In genomic region chr19:46299004-46299509, GRCh38 we compare ENCODE assay signal across 8 cellular contexts. TPM values are rescaled to one million over a fixed set of nuclear protein-coding genes. Genes with fewer than 3 reads are reported as not detected.
A peak's percentile ranks its signal among the peaks of the same experiment; 100 is the strongest.
DNase-seq lines count a peak whose midpoint lies in the region; ATAC-seq and TF ChIP-seq lines count a peak whose summit lies in the region.

No MANE protein-coding gene starts in this region.

- TF ChIP-seq CTCF in Calu3 (IDR thresholded peaks at IDR 0.05; ENCODE audit: unreplicated experiment) (no peak), adrenal gland (IDR thresholded peaks at IDR 0.05) (no peak), heart right ventricle (IDR thresholded peaks at IDR 0.05) (no peak), natural killer cell (IDR thresholded peaks at IDR 0.05) (no peak), nephron progenitor cell (IDR thresholded peaks at IDR 0.05) (no peak)

- peak; percentile 72 to 89 (median 80) for ATAC-seq in heart right ventricle
- no peak for ATAC-seq in natural killer cell

- H3K4me1 Mint-ChIP-seq in Calu3 (ENCODE audit: low read depth, unreplicated experiment) (peaks cover 30% of the 10 kb centered on the region), natural killer cell (peaks cover 0 to 6% of the 10 kb centered on the region in 2 donors), nephron progenitor cell (peaks cover 47% of the 10 kb centered on the region)
- H3K4me1 Mint-ChIP-seq in activated T-helper 2 cell treated with anti-CD3 and anti-CD28 coated beads, Interferon-gamma antibody, Interleukin-2, Interleukin-4, amounts not matched to agents 10 μg/mL and 5 μg/mL and 100 μg/mL, durations not matched to agents 14 hours and 24 hours and 36 hours (ENCODE audit: low read depth) = no peaks in the 10 kb centered on the region

- H3K27ac Mint-ChIP-seq in Calu3 (ENCODE audit: unreplicated experiment) (peak overlapping the region; percentile 90), natural killer cell (no peak overlapping the region), nephron progenitor cell (no peak overlapping the region)
- no peak overlapping the region for H3K27ac Mint-ChIP-seq in activated T-helper 2 cell treated with anti-CD3 and anti-CD28 coated beads, Interferon-gamma antibody, Interleukin-2, Interleukin-4, amounts not matched to agents 10 μg/mL and 5 μg/mL and 100 μg/mL, durations not matched to agents 14 hours and 24 hours and 36 hours

- H3K9me3 ChIP-seq in adrenal gland (replicated peaks in 1 of 3) = no peaks in the 10 kb centered on the region
- no peaks in the 10 kb centered on the region for H3K9me3 ChIP-seq in heart right ventricle

- no TSS peak for BruUV-seq in Calu3 (replicated peaks; lab: Mats Ljungman, UMichigan)

- no peak for TF ChIP-seq POLR2A in adrenal gland (IDR thresholded peaks at IDR 0.05)

- H3K4me3 Mint-ChIP-seq in Calu3 (ENCODE audit: low read depth, unreplicated experiment) (peak overlapping the region; percentile 61), natural killer cell (no peak overlapping the region), nephron progenitor cell (no peak overlapping the region)
- no peak overlapping the region for H3K4me3 Mint-ChIP-seq in activated T-helper 2 cell treated with anti-CD3 and anti-CD28 coated beads, Interferon-gamma antibody, Interleukin-2, Interleukin-4, amounts not matched to agents 10 μg/mL and 5 μg/mL and 100 μg/mL, durations not matched to agents 14 hours and 24 hours and 36 hours (ENCODE audit: low read depth)

- WGBS in adrenal gland, 4 donors = 0 to 6% (median 3%) methylated on average over 4 to 11 of the region's 11 CpGs
- 6 to 8% methylated on average over 11 of the region's 11 CpGs for WGBS in heart right ventricle, 2 donors

- H3K36me3 Mint-ChIP-seq in Calu3 (ENCODE audit: insufficient read depth, unreplicated experiment) (peaks cover 13% of the 10 kb centered on the region), natural killer cell (no peaks in the 10 kb centered on the region), nephron progenitor cell (ENCODE audit: low read depth) (peaks cover under 1% of the 10 kb centered on the region)
- no peaks in the 10 kb centered on the region for H3K36me3 Mint-ChIP-seq in activated T-helper 2 cell treated with anti-CD3 and anti-CD28 coated beads, Interferon-gamma antibody, Interleukin-2, Interleukin-4, amounts not matched to agents 10 μg/mL and 5 μg/mL and 100 μg/mL, durations not matched to agents 14 hours and 24 hours and 36 hours (ENCODE audit: low read depth)

- CTCF ChIA-PET in Calu3 (lab: Charles Lee) = interaction anchor here (0.6 to 1.8 kb wide), 6 partner anchors 9 to 177 kb away, joined by 3 to 19 read pairs (median 4); no protein-coding TSS in a partner anchor

- H3K4me3 ChIP-seq in adrenal gland (peak overlapping the region in 2 of 4 donors; percentile 26 to 57), heart right ventricle (peak overlapping the region; percentile 45 to 72 (median 60))

- H3K27me3 ChIP-seq in adrenal gland (no peaks in the 10 kb centered on the region), heart right ventricle (peaks cover 0 to 18% (median 0%) of the 10 kb centered on the region in 7 donors)

- peaks cover 34 to 64% of the 10 kb centered on the region in 2 donors for H3K4me1 ChIP-seq in adrenal gland (replicated peaks in 1 of 2)
- H3K4me1 ChIP-seq in heart right ventricle = peaks cover 27 to 76% (median 57%) of the 10 kb centered on the region in 9 donors

- H3K9me3 Mint-ChIP-seq in Calu3 (ENCODE audit: low read depth, unreplicated experiment) = no peaks in the 10 kb centered on the region
- no peaks in the 10 kb centered on the region for H3K9me3 Mint-ChIP-seq in activated T-helper 2 cell treated with anti-CD3 and anti-CD28 coated beads, Interferon-gamma antibody, Interleukin-2, Interleukin-4, amounts not matched to agents 10 μg/mL and 5 μg/mL and 100 μg/mL, durations not matched to agents 14 hours and 24 hours and 36 hours
- H3K9me3 Mint-ChIP-seq in natural killer cell = no peaks in the 10 kb centered on the region
- H3K9me3 Mint-ChIP-seq in nephron progenitor cell = no peaks in the 10 kb centered on the region

- intact Hi-C loops in Calu3 (cut with micrococcal nuclease; ENCODE audit: unreplicated experiment) (no loop called here), adrenal gland (cut with DNase I) (no loop called here), heart right ventricle (cut with DNase I) (loop anchor here in 2 of 10 donors (2.0 to 5.0 kb wide), 2 partner anchors 16 to 78 kb away; no protein-coding TSS in a partner anchor), natural killer cell (cut with micrococcal nuclease) (no loop called here)
- intact Hi-C loops in activated T-helper 2 cell treated with anti-CD3 and anti-CD28 coated beads, Interferon-gamma antibody, Interleukin-2, Interleukin-4, amounts not matched to agents 10 μg/mL and 5 μg/mL and 100 μg/mL, durations not matched to agents 14 hours and 24 hours and 36 hours (cut with micrococcal nuclease) = no loop called here

- DNase-seq in Calu3 (peak; percentile 99), NCI-H146 (lab: John Stamatoyannopoulos, UW) (peak; percentile 84), adrenal gland (peak; percentile 91 to 99 (median 97)), heart right ventricle (peak; percentile 97 to 98), retina (peak; percentile 65), natural killer cell (no peak), nephron progenitor cell (no peak)
- no peak for DNase-seq in activated T-helper 2 cell treated with anti-CD3 and anti-CD28 coated beads, Interferon-gamma antibody, Interleukin-2, Interleukin-4, amounts not matched to agents 10 μg/mL and 5 μg/mL and 100 μg/mL, durations not matched to agents 14 hours and 24 hours and 36 hours (ENCODE audit: low spot score)

- no peaks in the 10 kb centered on the region for H3K36me3 ChIP-seq in adrenal gland (replicated peaks in 1 of 2)
- H3K36me3 ChIP-seq in heart right ventricle = peaks cover 0 to 8% (median 0%) of the 10 kb centered on the region in 9 donors

- H3K27ac ChIP-seq in adrenal gland = peak overlapping the region in 4 of 5 donors; percentile 57 to 93 (median 83)
- peak overlapping the region; percentile 87 to 99 (median 96) for H3K27ac ChIP-seq in heart right ventricle

- H3K27me3 Mint-ChIP-seq in Calu3 (ENCODE audit: unreplicated experiment) (peaks cover 31% of the 10 kb centered on the region), natural killer cell (ENCODE audit: low read depth in 2 of 2) (peaks cover 23 to 29% of the 10 kb centered on the region in 2 donors), nephron progenitor cell (ENCODE audit: low read depth, poor library complexity) (peaks cover 13% of the 10 kb centered on the region)
- peaks cover 20% of the 10 kb centered on the region for H3K27me3 Mint-ChIP-seq in activated T-helper 2 cell treated with anti-CD3 and anti-CD28 coated beads, Interferon-gamma antibody, Interleukin-2, Interleukin-4, amounts not matched to agents 10 μg/mL and 5 μg/mL and 100 μg/mL, durations not matched to agents 14 hours and 24 hours and 36 hours (ENCODE audit: low read depth)

RNA-seq across cellular contexts. Expression of gene HIF3A, which starts 2.2 kb away (rescaled TPM):
- 0.68 and 1.7 TPM in 2 replicates for total RNA-seq in Calu3 (2022)
- 10 to 100 TPM in 7 of 8 donors, 1 to 10 TPM in 1; 4.4 to 67.0 (median 24.0) TPM for total RNA-seq in adrenal gland
- polyA plus RNA-seq in adrenal gland = 10 to 100 TPM in 2 of 3 donors, 1 to 10 TPM in 1; 2.7 to 69.0 (median 17.2) TPM
- 100 to 1,000 TPM in 1 of 10 donors, 10 to 100 TPM in 9; 22.7 to 141 (median 46.4) TPM for total RNA-seq in heart right ventricle
- polyA plus RNA-seq in heart right ventricle = 100 to 1,000 TPM in 1 of 2 donors, 10 to 100 TPM in 1; 49.3 to 204 TPM
- total RNA-seq in activated T-helper 2 cell treated with anti-CD3 and anti-CD28 coated beads, Interferon-gamma antibody, Interleukin-2, Interleukin-4, amounts not matched to agents 10 μg/mL and 5 μg/mL and 100 μg/mL, durations not matched to agents 14 hours and 24 hours and 36 hours = not detected in 2 replicates
- not detected for total RNA-seq in natural killer cell

RNA-seq across cellular contexts. Expression of gene PPP5C, which starts 47.8 kb away (rescaled TPM):
- 124 and 128 TPM in 2 replicates for total RNA-seq in Calu3 (2022)
- total RNA-seq in adrenal gland = 10 to 100 TPM; 56.3 to 97.6 (median 74.4) TPM
- 100 to 1,000 TPM in 1 of 3 donors, 10 to 100 TPM in 2; 42.3 to 135 (median 75.4) TPM for polyA plus RNA-seq in adrenal gland
- total RNA-seq in heart right ventricle = 10 to 100 TPM; 69.9 to 89.5 (median 76.5) TPM
- 10 to 100 TPM; 51.6 to 80.3 TPM for polyA plus RNA-seq in heart right ventricle
- 136 TPM in 2 replicates for total RNA-seq in activated T-helper 2 cell treated with anti-CD3 and anti-CD28 coated beads, Interferon-gamma antibody, Interleukin-2, Interleukin-4, amounts not matched to agents 10 μg/mL and 5 μg/mL and 100 μg/mL, durations not matched to agents 14 hours and 24 hours and 36 hours
- 100 to 1,000 TPM in 1 of 3 donors, 10 to 100 TPM in 2; 95.4 to 106 (median 98.4) TPM for total RNA-seq in natural killer cell

Comparison
In these comparisons a context has a peak if more than half of its experiments do, and no peak if none do; other contexts are left out.
1. DNase-seq: peak in Calu3 (single experiment), NCI-H146 (single experiment), adrenal gland (7 of 7), heart right ventricle (2 of 2) and retina (single experiment); none in activated T-helper 2 cell treated with anti-CD3 and anti-CD28 coated beads, Interferon-gamma antibody, Interleukin-2, Interleukin-4, amounts not matched to agents 10 μg/mL and 5 μg/mL and 100 μg/mL, durations not matched to agents 14 hours and 24 hours and 36 hours (single experiment), natural killer cell (single experiment) and nephron progenitor cell (single experiment).
2. ATAC-seq: peak in heart right ventricle (8 of 8); none in natural killer cell (0 of 3).